Comparison of ENCODE assay signal across 8 cellular contexts in the genomic region with DNA sequence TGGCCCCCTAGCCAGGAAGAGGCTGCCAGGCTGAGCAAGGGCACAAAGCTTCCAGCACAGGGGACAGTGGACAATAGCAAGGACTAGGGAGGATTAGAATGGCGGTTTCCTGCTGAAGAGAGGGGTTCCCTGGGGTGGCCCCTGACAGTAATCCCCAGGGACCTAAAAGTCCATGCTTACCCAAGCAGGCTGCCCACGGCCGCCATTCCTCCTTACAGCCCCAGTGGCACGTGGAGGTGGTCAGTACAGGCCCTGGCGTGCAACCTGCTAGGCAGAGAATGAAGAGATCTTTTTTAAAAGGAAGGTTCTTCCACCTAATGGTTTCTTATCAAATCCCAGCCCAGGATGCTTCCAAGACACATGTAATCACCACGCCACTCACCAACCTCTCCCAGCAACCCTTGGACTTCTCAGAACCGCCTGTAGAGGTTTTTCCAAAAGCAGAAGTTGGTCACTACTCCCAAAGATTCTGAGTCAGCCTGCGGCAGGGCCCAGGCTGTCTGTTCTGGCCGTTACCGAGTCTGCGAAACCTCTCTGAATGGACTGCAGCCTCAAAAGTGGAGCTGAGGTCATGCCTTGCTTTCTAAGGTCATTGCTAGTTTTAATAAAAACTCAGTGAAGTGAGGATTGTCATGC. TPM values are rescaled to one million over a fixed set of nuclear protein-coding genes. Genes with fewer than 3 reads are reported as not detected.
DNase-seq lines count a peak whose midpoint lies in the region; ATAC-seq and TF ChIP-seq lines count a peak whose summit lies in the region.

No MANE protein-coding gene starts in this region.

- no peak overlapping the region for H2AFZ ChIP-seq in fibroblast of lung (ENCODE audit: low read length)

- peaks cover 13% of the 10 kb centered on the region for H3K79me2 ChIP-seq in fibroblast of lung (ENCODE audit: control insufficient read depth, insufficient read depth, low read length)

- H3K27ac ChIP-seq in RWPE2 (ENCODE audit: poor library complexity, severe bottlenecking) (no peak overlapping the region), fibroblast of lung (ENCODE audit: insufficient read depth, low read length) (peak overlapping the region; percentile 79), sigmoid colon (peak overlapping the region; percentile 89 to 97 (median 96))

- TF ChIP-seq CTCF in GM12865 (IDR thresholded peaks at IDR 0.05; ENCODE audit: insufficient read depth, low read depth, low read length, missing control alignments) (no peak), RWPE2 (IDR thresholded peaks at IDR 0.05; ENCODE audit: poor library complexity, severe bottlenecking) (no peak), fibroblast of lung (conservative IDR thresholded peaks at IDR 0.05 in 1 of 2, IDR thresholded peaks at IDR 0.05 in 1 of 2; ENCODE audit: low read depth in 1 of 2, low read length in 2 of 2) (no peak), sigmoid colon (IDR thresholded peaks at IDR 0.05) (no peak)

- H3K4me1 ChIP-seq in RWPE2 (ENCODE audit: insufficient read depth, poor library complexity, severe bottlenecking), result no peaks in the 10 kb centered on the region
- no peaks in the 10 kb centered on the region for H3K4me1 ChIP-seq in fibroblast of lung (ENCODE audit: control insufficient read depth, extremely low read depth, insufficient read depth, low read length)
- H3K4me1 ChIP-seq in sigmoid colon, result peaks cover 0 to 44% (median 37%) of the 10 kb centered on the region in 4 donors

- TF ChIP-seq EP300 in sigmoid colon (IDR thresholded peaks at IDR 0.05), result no peak

- H3K36me3 ChIP-seq in RWPE2 (ENCODE audit: low read depth), result no peaks in the 10 kb centered on the region
- peaks cover 9% of the 10 kb centered on the region for H3K36me3 ChIP-seq in fibroblast of lung (ENCODE audit: control insufficient read depth, insufficient read depth, low read length)
- H3K36me3 ChIP-seq in sigmoid colon, result peaks cover 0 to 25% (median 12%) of the 10 kb centered on the region in 4 donors

- DNase-seq in GM12865 (ENCODE audit: low read depth) (no peak), RWPE2 (ENCODE audit: low spot score) (no peak), fibroblast of lung (ENCODE audit: low read depth in 2 of 2) (no peak), sigmoid colon (no peak), DMS153 (lab: John Stamatoyannopoulos, UW) (no peak), LoVo (ENCODE audit: low spot score) (no peak)
- DNase-seq in activated CD4-positive, alpha-beta T cell treated with anti-CD3 and anti-CD28 coated beads for 4 hours, result no peak

- no peak overlapping the region for H3K9ac ChIP-seq in fibroblast of lung (ENCODE audit: insufficient read depth, low read length)

- ATAC-seq in RWPE2 (ENCODE audit: low read depth) (no peak), GM18517 (IDR thresholded peaks at IDR 0.05; ENCODE audit: unreplicated experiment) (no peak)

- H3K4me3 ChIP-seq in GM12865 (ENCODE audit: low read depth, low read length) (peak overlapping the region; percentile 100), RWPE2 (ENCODE audit: severe bottlenecking) (peak overlapping the region; percentile 91), fibroblast of lung (replicated peaks in 1 of 4; ENCODE audit: control extremely low read depth in 1 of 4, insufficient read depth in 1 of 4, low read depth in 3 of 4, low read length in 4 of 4) (peak overlapping the region; percentile 68 to 98 (median 81)), sigmoid colon (peak overlapping the region; percentile 72 to 98 (median 88))

- intact Hi-C loops in sigmoid colon (cut with DNase I), result loop anchor here (2.0 kb wide), 1 partner anchor 31 kb away; no protein-coding TSS in a partner anchor

- no peaks in the 10 kb centered on the region for H3K27me3 ChIP-seq in RWPE2 (ENCODE audit: insufficient read depth, poor library complexity, severe bottlenecking)
- no peaks in the 10 kb centered on the region for H3K27me3 ChIP-seq in fibroblast of lung (ENCODE audit: control insufficient read depth, insufficient read depth, low read length)
- H3K27me3 ChIP-seq in sigmoid colon, result no peaks in the 10 kb centered on the region

- TF ChIP-seq POLR2A in sigmoid colon (IDR thresholded peaks at IDR 0.05), result no peak

- H3K4me2 ChIP-seq in fibroblast of lung (ENCODE audit: extremely low read depth, insufficient read depth, low read length), result peak overlapping the region; percentile 91

- WGBS in sigmoid colon, 2 donors, result 67 to 76% methylated on average over 11 of the region's 11 CpGs

- H3K9me3 ChIP-seq in RWPE2 (ENCODE audit: severe bottlenecking) (no peaks in the 10 kb centered on the region), fibroblast of lung (ENCODE audit: control insufficient read depth, insufficient read depth, low read depth, low read length) (no peaks in the 10 kb centered on the region), sigmoid colon (no peaks in the 10 kb centered on the region)

- no peaks in the 10 kb centered on the region for H4K20me1 ChIP-seq in fibroblast of lung (ENCODE audit: control insufficient read depth, extremely low read depth, insufficient read depth, low read length)

RNA-seq across cellular contexts. Expression of a gene that starts 0.9 kb away (rescaled TPM):
- 51.7 and 61.6 TPM in 2 replicates for total RNA-seq in fibroblast of lung
- polyA plus RNA-seq in fibroblast of lung, result 39.5 and 41.0 TPM in 2 replicates
- polyA plus RNA-seq in fibroblast of lung (2012), result 55.0 and 70.4 TPM in 2 replicates
- 7.1 and 30.6 TPM in 2 replicates for polyA minus RNA-seq in fibroblast of lung (ENCODE audit: low replicate concordance)
- 10 to 100 TPM; 62.0 to 90.6 (median 79.3) TPM for total RNA-seq in sigmoid colon
- polyA plus RNA-seq in sigmoid colon, result 10 to 100 TPM; 53.5 to 77.4 (median 58.0) TPM

RNA-seq across cellular contexts. Expression of a gene that starts 5.0 kb away (rescaled TPM):
- total RNA-seq in fibroblast of lung (7.6 and 8.0 TPM in 2 replicates), sigmoid colon (10 to 100 TPM in 3 of 4 donors, 1 to 10 TPM in 1; 7.8 to 18.1 (median 13.0) TPM)
- polyA plus RNA-seq in fibroblast of lung (4.8 and 7.0 TPM in 2 replicates), sigmoid colon (10 to 100 TPM in 1 of 3 donors, 1 to 10 TPM in 2; 8.8 to 17.9 (median 9.0) TPM)
- polyA plus RNA-seq in fibroblast of lung (2012), result 8.5 and 15.4 TPM in 2 replicates
- polyA minus RNA-seq in fibroblast of lung (ENCODE audit: low replicate concordance), result 2.6 and 6.9 TPM in 2 replicates

RNA-seq across cellular contexts. Expression of a gene that starts 25.7 kb away (rescaled TPM):
- total RNA-seq in fibroblast of lung, result 195 and 261 TPM in 2 replicates
- polyA plus RNA-seq in fibroblast of lung, result 546 and 642 TPM in 2 replicates
- polyA plus RNA-seq in fibroblast of lung (2012), result 456 and 567 TPM in 2 replicates
- polyA minus RNA-seq in fibroblast of lung (ENCODE audit: low replicate concordance), result 684 and 840 TPM in 2 replicates
- 100 to 1,000 TPM; 212 to 250 (median 225) TPM for total RNA-seq in sigmoid colon
- polyA plus RNA-seq in sigmoid colon, result 100 to 1,000 TPM; 345 to 482 (median 479) TPM

RNA-seq across cellular contexts. Expression of a gene that starts 31.9 kb away (rescaled TPM):
- 325 and 479 TPM in 2 replicates for total RNA-seq in fibroblast of lung
- polyA plus RNA-seq in fibroblast of lung, result 217 and 286 TPM in 2 replicates
- polyA plus RNA-seq in fibroblast of lung (2012), result 265 and 391 TPM in 2 replicates
- 101 and 146 TPM in 2 replicates for polyA minus RNA-seq in fibroblast of lung (ENCODE audit: low replicate concordance)
- 100 to 1,000 TPM; 225 to 366 (median 303) TPM for total RNA-seq in sigmoid colon
- 100 to 1,000 TPM; 391 to 668 (median 656) TPM for polyA plus RNA-seq in sigmoid colon

RNA-seq across cellular contexts. Expression of a gene that starts 41.6 kb away (rescaled TPM):
- total RNA-seq in fibroblast of lung, result 6.7 and 13.4 TPM in 2 replicates
- 1.3 and 1.4 TPM in 2 replicates for polyA plus RNA-seq in fibroblast of lung
- polyA plus RNA-seq in fibroblast of lung (2012), result 5.0 and 5.3 TPM in 2 replicates
- 4.0 and 4.4 TPM in 2 replicates for polyA minus RNA-seq in fibroblast of lung (ENCODE audit: low replicate concordance)
- 1 to 10 TPM; 4.2 to 6.4 (median 4.9) TPM for total RNA-seq in sigmoid colon
- under 1 TPM in 2 of 3 donors, not detected in 1; 0.60 to 0.99 TPM for polyA plus RNA-seq in sigmoid colon
